Comparison of ENCODE assay signal across 8 cellular contexts in genomic region chr2:216695401-216695821, GRCh38.
DNase-seq lines count a peak whose midpoint lies in the region; ATAC-seq and TF ChIP-seq lines count a peak whose summit lies in the region.

Gene IGFBP5, minus strand, starts transcription at chr2:216695549. Its CDS starts 774 bp downstream, at chr2:216694775.

- H3K9ac ChIP-seq in rectal smooth muscle tissue (ENCODE audit: low read length) = peak within 1 kb of the TSS; percentile 64

- TF ChIP-seq CTCF in brain microvascular endothelial cell (IDR thresholded peaks at IDR 0.05; ENCODE audit: low read depth, low read length, missing control alignments) = peak; percentile 45

- in situ Hi-C loops in brain microvascular endothelial cell (cut with HindIII; ENCODE audit: low pct_ligation_motif_present, low sequenced_read_pairs) = loop anchor here (25.0 kb wide), 1 partner anchor 817 kb away; no protein-coding TSS in a partner anchor

- H3K27me3 ChIP-seq in brain microvascular endothelial cell (replicated peaks) = no peaks in the 10 kb centered on the region
- peaks cover 4% of the 10 kb centered on the region for H3K27me3 ChIP-seq in iPS DF 6.9 (ENCODE audit: control insufficient read depth, insufficient read depth, low read length)
- peaks cover 7% of the 10 kb centered on the region for H3K27me3 ChIP-seq in rectal smooth muscle tissue (ENCODE audit: control insufficient read depth, insufficient read depth, low read length)

- DNase-seq in EH (ENCODE audit: low read depth) (peak; percentile 89), NCI-H2171 treated with DMSO at 0.1 percent for 48 hours (lab: John Stamatoyannopoulos, UW) (peak; percentile 89), brain microvascular endothelial cell (peak; percentile 61), iPS DF 6.9 (ENCODE audit: low read depth, low spot score) (no peak)

- WGBS in iPS DF 6.9 (ENCODE audit: insufficient coverage, insufficient read length) = no CpG with 5 or more reads among the region's 16 CpGs

- no peaks in the 10 kb centered on the region for H3K9me3 ChIP-seq in iPS DF 6.9 (ENCODE audit: control insufficient read depth, insufficient read depth, low read length)

- H3K27ac ChIP-seq in brain microvascular endothelial cell = no peak within 1 kb of the TSS
- no peak within 1 kb of the TSS for H3K27ac ChIP-seq in iPS DF 6.9 (ENCODE audit: low read length)
- peak within 1 kb of the TSS; percentile 94 for H3K27ac ChIP-seq in rectal smooth muscle tissue (ENCODE audit: low read depth, low read length)

- no peaks in the 10 kb centered on the region for H3K36me3 ChIP-seq in brain microvascular endothelial cell (replicated peaks)
- H3K36me3 ChIP-seq in iPS DF 6.9 (ENCODE audit: control insufficient read depth, insufficient read depth, low read length) = no peaks in the 10 kb centered on the region
- peaks cover 2% of the 10 kb centered on the region for H3K36me3 ChIP-seq in rectal smooth muscle tissue (ENCODE audit: control insufficient read depth, insufficient read depth, low read length)

- H3K4me1 ChIP-seq in iPS DF 6.9 (ENCODE audit: control insufficient read depth, insufficient read depth, low read length) (peaks cover 2% of the 10 kb centered on the region; the same call in 1 of the 2 replicates), rectal smooth muscle tissue (ENCODE audit: control insufficient read depth, insufficient read depth, low read length) (peaks cover 29% of the 10 kb centered on the region)

- no peak for ATAC-seq in HG02588 (IDR thresholded peaks at IDR 0.05; ENCODE audit: unreplicated experiment)
- no peak for ATAC-seq in GM19324 (IDR thresholded peaks at IDR 0.05; ENCODE audit: low FRiP score, unreplicated experiment)
- ATAC-seq in GM21367 (IDR thresholded peaks at IDR 0.05; ENCODE audit: unreplicated experiment) = no peak

- H3K4me3 ChIP-seq in brain microvascular endothelial cell (ENCODE audit: low read depth, low read length) = peak within 1 kb of the TSS; percentile 50
- H3K4me3 ChIP-seq in iPS DF 6.9 (ENCODE audit: low read length) = peak within 1 kb of the TSS; percentile 23; the same call in 1 of the 2 replicates
- peak within 1 kb of the TSS; percentile 77 for H3K4me3 ChIP-seq in rectal smooth muscle tissue (ENCODE audit: low read length)

Comparison
In these comparisons a context has a peak if more than half of its experiments do, and no peak if none do; other contexts are left out.
1. H3K4me3 ChIP-seq: peak in every context shown above with its lines; median percentile 77 in rectal smooth muscle tissue; 50 in brain microvascular endothelial cell; 23 in iPS DF 6.9.